In the genomic region with DNA sequence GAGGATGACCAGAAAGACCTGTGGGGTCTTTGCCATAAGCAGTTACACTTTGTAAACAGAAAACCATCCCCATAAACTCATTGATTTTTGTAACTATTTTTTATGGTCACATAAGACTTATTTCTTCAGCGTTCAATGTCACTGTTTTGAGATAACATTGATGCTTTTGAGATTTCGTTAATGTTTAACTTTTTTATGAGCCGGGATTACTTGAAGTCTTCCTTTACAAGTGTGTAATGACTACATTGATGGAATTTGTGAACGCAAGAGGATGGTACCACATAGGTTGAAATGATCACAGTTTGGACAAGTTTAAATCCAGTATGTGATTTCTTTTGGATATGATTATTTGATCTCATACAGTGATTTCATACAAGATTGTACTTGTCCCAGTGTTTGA, we compare ENCODE assay signal across 8 cellular contexts. TPM values are rescaled to one million over a fixed set of nuclear protein-coding genes. Genes with fewer than 3 reads are reported as not detected.
DNase-seq lines count a peak whose midpoint lies in the region; ATAC-seq, FAIRE-seq and TF ChIP-seq lines count a peak whose summit lies in the region.

No MANE protein-coding gene starts in this region.

- H3K27ac ChIP-seq in A549 (no peak overlapping the region), brain microvascular endothelial cell (no peak overlapping the region), mesendoderm (ENCODE audit: low read depth, low read length) (no peak overlapping the region)

- H3K9ac ChIP-seq in mucosa of stomach (ENCODE audit: low read length) (peak overlapping the region; percentile 64), mesendoderm (ENCODE audit: low read length) (no peak overlapping the region)

- peaks cover 6% of the 10 kb centered on the region for H3K79me1 ChIP-seq in mesendoderm (ENCODE audit: low read length)

- no peak overlapping the region for H3K23ac ChIP-seq in mesendoderm (ENCODE audit: low read length)

- no peaks in the 10 kb centered on the region for H3K36me3 ChIP-seq in brain microvascular endothelial cell (replicated peaks)
- no peaks in the 10 kb centered on the region for H3K36me3 ChIP-seq in mucosa of stomach (ENCODE audit: control insufficient read depth, insufficient read depth, low read length)
- no peaks in the 10 kb centered on the region for H3K36me3 ChIP-seq in mesendoderm (ENCODE audit: control insufficient read depth, insufficient read depth, low read length)

- H3K9me3 ChIP-seq in A549 (no peaks in the 10 kb centered on the region), mucosa of stomach (ENCODE audit: control insufficient read depth, low read length) (no peaks in the 10 kb centered on the region)

- peak; percentile 18 for FAIRE-seq in A549 (lab: Jason Lieb, UNC)

- H2BK5ac ChIP-seq in mesendoderm (ENCODE audit: low read length) = no peak overlapping the region

- H3K4me2 ChIP-seq in A549 = peak overlapping the region; percentile 87
- H3K4me2 ChIP-seq in mesendoderm (ENCODE audit: low read length) = no peak overlapping the region

- in situ Hi-C loops in brain microvascular endothelial cell (cut with HindIII; ENCODE audit: low pct_ligation_motif_present, low sequenced_read_pairs) = no loop called here

- no peak overlapping the region for H2BK120ac ChIP-seq in mesendoderm (ENCODE audit: low read depth, low read length)

- peaks cover 1% of the 10 kb centered on the region for H3K79me2 ChIP-seq in mesendoderm (ENCODE audit: control insufficient read depth, insufficient read depth, low read length)

- peak in 1 of 2 experiments; percentile 26 for DNase-seq in A549 (ENCODE audit: low read depth in 1 of 2, low spot score in 1 of 2)
- DNase-seq in HFF-Myc (ENCODE audit: extremely low read depth, low read depth) = no peak
- DNase-seq in brain microvascular endothelial cell = no peak
- DNase-seq in mesendoderm = no peak
- DNase-seq in DMS79 treated with DMSO at 0.1 percent for 48 hours (lab: John Stamatoyannopoulos, UW) = no peak
- no peak for DNase-seq in stimulated activated CD4-positive, alpha-beta T cell treated with anti-CD3 and anti-CD28 coated beads, Interleukin-4, amount 100 ng/mL, for 4 hours

- H3K4me3 ChIP-seq in A549 (peak overlapping the region; percentile 88), HFF-Myc (replicated peaks; ENCODE audit: low read depth, low read length) (peak overlapping the region; percentile 66), brain microvascular endothelial cell (ENCODE audit: low read depth, low read length) (peak overlapping the region; percentile 82), mucosa of stomach (ENCODE audit: low read length) (peak overlapping the region; percentile 54), mesendoderm (ENCODE audit: low read length) (no peak overlapping the region)

- WGBS in A549 (ENCODE audit: missing lambda C conversion rate) = 2% methylated on average over 4 of the region's 4 CpGs
- WGBS in mesendoderm (ENCODE audit: extremely low coverage, insufficient coverage, low lambda C conversion rate) = no CpG with 5 or more reads among the region's 4 CpGs

- no peak overlapping the region for H2AK5ac ChIP-seq in mesendoderm (ENCODE audit: low read length)

- ATAC-seq in A549 (no peak), HG02938 (IDR thresholded peaks at IDR 0.05; ENCODE audit: unreplicated experiment) (no peak)

- no peak overlapping the region for H4K5ac ChIP-seq in mesendoderm (ENCODE audit: low read length)

- POLR2A ChIA-PET in A549 (lab: Yijun Ruan, JAX) = interaction anchor here (2.3 kb wide), 1 partner anchor 126 kb away, joined by 5 read pairs; no protein-coding TSS in a partner anchor

- TF ChIP-seq POLR2A in A549 (IDR thresholded peaks at IDR 0.05; ENCODE audit: low read length) = no peak

- no peak overlapping the region for H3K56ac ChIP-seq in mesendoderm (ENCODE audit: low read length)

- TF ChIP-seq CTCF in A549 (IDR thresholded peaks at IDR 0.05) (no peak), HFF-Myc (IDR thresholded peaks at IDR 0.05; ENCODE audit: low read depth, low read length, missing control alignments) (no peak), brain microvascular endothelial cell (IDR thresholded peaks at IDR 0.05; ENCODE audit: low read depth, low read length, missing control alignments) (no peak)

- no peak for TF ChIP-seq RAD21 in A549 (conservative IDR thresholded peaks at IDR 0.05 in 1 of 2, IDR thresholded peaks at IDR 0.05 in 1 of 2)

- H2BK15ac ChIP-seq in mesendoderm (replicated peaks; ENCODE audit: low read depth) = no peak overlapping the region

- H3K27me3 ChIP-seq in brain microvascular endothelial cell (replicated peaks) (no peaks in the 10 kb centered on the region), mucosa of stomach (ENCODE audit: control insufficient read depth, insufficient read depth, low read length) (no peaks in the 10 kb centered on the region), mesendoderm (ENCODE audit: insufficient read depth, low read length, poor library complexity) (no peaks in the 10 kb centered on the region)

- CTCF ChIA-PET in A549 (lab: Yijun Ruan, JAX) = interaction anchor here (0.9 to 2.0 kb wide), 3 partner anchors 175 to 210 kb away, joined by 4 to 13 read pairs (median 4); no protein-coding TSS in a partner anchor

- no peak for TF ChIP-seq EP300 in A549 (IDR thresholded peaks at IDR 0.05)

- H3K4me1 ChIP-seq in A549 = peaks cover 29% of the 10 kb centered on the region; the same call in 2 of the 3 replicates
- peaks cover 15% of the 10 kb centered on the region for H3K4me1 ChIP-seq in mucosa of stomach (ENCODE audit: control insufficient read depth, insufficient read depth, low read length)
- H3K4me1 ChIP-seq in mesendoderm (ENCODE audit: control insufficient read depth, low read depth, low read length) = peaks cover 4% of the 10 kb centered on the region

- H3K4ac ChIP-seq in mesendoderm (ENCODE audit: low read depth, low read length) = no peak overlapping the region

- H4K8ac ChIP-seq in mesendoderm (ENCODE audit: low read depth, low read length) = no peak overlapping the region

- no peak overlapping the region for H3K18ac ChIP-seq in mesendoderm (ENCODE audit: low read length)

TF ChIP-seq in A549, 52 proteins besides CTCF, POLR2A, EP300 and RAD21:
- TF ChIP-seq RNF2 (IDR thresholded peaks at IDR 0.05; ENCODE audit: borderline replicate concordance, low read depth) (no peak), HMGXB4 (CRISPR knock-in tag; IDR thresholded peaks at IDR 0.05; ENCODE audit: borderline replicate concordance) (no peak), GATA3 (IDR thresholded peaks at IDR 0.05; ENCODE audit: borderline replicate concordance) (no peak), HDAC2 (IDR thresholded peaks at IDR 0.05) (no peak), SREBF2 (IDR thresholded peaks at IDR 0.05) (no peak), EHF (CRISPR knock-in tag; IDR thresholded peaks at IDR 0.05) (no peak), BHLHE40 (IDR thresholded peaks at IDR 0.05; ENCODE audit: low read depth, low read length) (no peak), CBX2 (IDR thresholded peaks at IDR 0.05; ENCODE audit: borderline replicate concordance, low read depth) (no peak), CHD2 (IDR thresholded peaks at IDR 0.05; ENCODE audit: low read length, partially characterized antibody) (no peak), RARB (CRISPR knock-in tag; IDR thresholded peaks at IDR 0.05) (no peak), ZSCAN20 (CRISPR knock-in tag; IDR thresholded peaks at IDR 0.05) (no peak), CEBPB (IDR thresholded peaks at IDR 0.05) (no peak)
- TF ChIP-seq, protein P1, sequence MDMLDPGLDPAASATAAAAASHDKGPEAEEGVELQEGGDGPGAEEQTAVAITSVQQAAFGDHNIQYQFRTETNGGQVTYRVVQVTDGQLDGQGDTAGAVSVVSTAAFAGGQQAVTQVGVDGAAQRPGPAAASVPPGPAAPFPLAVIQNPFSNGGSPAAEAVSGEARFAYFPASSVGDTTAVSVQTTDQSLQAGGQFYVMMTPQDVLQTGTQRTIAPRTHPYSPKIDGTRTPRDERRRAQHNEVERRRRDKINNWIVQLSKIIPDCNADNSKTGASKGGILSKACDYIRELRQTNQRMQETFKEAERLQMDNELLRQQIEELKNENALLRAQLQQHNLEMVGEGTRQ (IDR thresholded peaks at IDR 0.05) = no peak

RNA-seq across cellular contexts. Expression of gene SLC12A2, which starts 1.8 kb away (rescaled TPM):
- polyA plus RNA-seq in A549 (2011; rRNA removed) (90.9 and 99.9 TPM in 2 replicates), A549 (2017; fragmentation: RNase III; extraction: RNeasy Plus Mini Kit Qiagen cat#74134 plus additional on column Dnase treatment) (15.0 to 19.6 TPM (median 17.1 TPM) in 3 replicates)
- 7.4 and 9.0 TPM in 2 replicates for polyA plus RNA-seq in A549 (2012; cell fraction: cytosol; rRNA removed)
- 9.0 and 11.1 TPM in 2 replicates for polyA plus RNA-seq in A549 (2012; cell fraction: nucleus; rRNA removed)
- 130 and 147 TPM in 2 replicates for polyA minus RNA-seq in A549 (2011; rRNA and poly(A)+ RNA removed)
- 11.1 TPM for polyA plus RNA-seq in mesendoderm (2013, experiment 1 of 2)
- 9.6 TPM for polyA plus RNA-seq in mesendoderm (2013, experiment 2 of 2)
